In genomic region chr17:77420804-77421634, GRCh38 we compare ENCODE assay signal across 8 cellular contexts.
A peak's percentile ranks its signal among the peaks of the same experiment; 100 is the strongest.
DNase-seq lines count a peak whose midpoint lies in the region; ATAC-seq, FAIRE-seq and TF ChIP-seq lines count a peak whose summit lies in the region.

No MANE protein-coding gene starts in this region.

- TF ChIP-seq CTCF in CD8-positive, alpha-beta T cell (IDR thresholded peaks at IDR 0.05): no peak
- TF ChIP-seq CTCF in PC-3 (conservative IDR thresholded peaks at IDR 0.05; ENCODE audit: low read depth, low read length) (no peak), keratinocyte (optimal IDR thresholded peaks at IDR 0.05 in 1 of 3, IDR thresholded peaks at IDR 0.05 in 1 of 3, conservative IDR thresholded peaks at IDR 0.05 in 1 of 3; ENCODE audit: extremely low read depth in 1 of 3, insufficient read depth in 2 of 3, low read length in 3 of 3) (no peak)

- H2AFZ ChIP-seq in PC-3 (ENCODE audit: low read length): no peak overlapping the region
- no peak overlapping the region for H2AFZ ChIP-seq in keratinocyte (ENCODE audit: control insufficient read depth, low read length)

- H3K79me2 ChIP-seq in PC-3 (ENCODE audit: low read length) (peaks cover 85% of the 10 kb centered on the region), keratinocyte (ENCODE audit: control insufficient read depth, insufficient read depth, low read length) (peaks cover 62% of the 10 kb centered on the region)

- peaks cover 67% of the 10 kb centered on the region for H3K4me1 Mint-ChIP-seq in CD8-positive, alpha-beta T cell (ENCODE audit: low read depth)

- DNase-seq in CD8-positive, alpha-beta T cell: peak in 6 of 7 experiments; percentile 39 to 77 (median 70)
- no peak for DNase-seq in PC-3
- DNase-seq in adipocyte (ENCODE audit: low read depth): peak; percentile 78
- no peak for DNase-seq in keratinocyte (ENCODE audit: low read depth, low spot score)

- H3K4me3 ChIP-seq in CD8-positive, alpha-beta T cell (ENCODE audit: low read depth, low read length): peak overlapping the region; percentile 28
- no peak overlapping the region for H3K4me3 ChIP-seq in PC-3 (ENCODE audit: low read length)
- H3K4me3 ChIP-seq in adipocyte (ENCODE audit: low read length): peak overlapping the region; percentile 32
- H3K4me3 ChIP-seq in keratinocyte (ENCODE audit: control insufficient read depth in 2 of 3, extremely low read depth in 1 of 3, insufficient read depth in 2 of 3, low read depth in 1 of 3, low read length in 3 of 3): peak overlapping the region in 2 of 3 experiments; percentile 1 to 7
- peak overlapping the region in 2 of 5 donors; percentile 13 to 18 for H3K4me3 ChIP-seq in subcutaneous abdominal adipose tissue (ENCODE audit: low read depth in 1 of 5, low read length in 5 of 5)

- BruUV-seq in PC-3 (replicated peaks; lab: Mats Ljungman, UMichigan): no TSS peak

- H3K9me3 Mint-ChIP-seq in CD8-positive, alpha-beta T cell: no peaks in the 10 kb centered on the region

- H3K9ac ChIP-seq in PC-3 (ENCODE audit: low read length): peak overlapping the region; percentile 51
- H3K9ac ChIP-seq in adipocyte (ENCODE audit: low read length): peak overlapping the region; percentile 39
- peak overlapping the region; percentile 78 for H3K9ac ChIP-seq in keratinocyte (ENCODE audit: control insufficient read depth, extremely low read depth, insufficient read depth, low read length)
- H3K9ac ChIP-seq in subcutaneous abdominal adipose tissue (ENCODE audit: low read length in 5 of 5): peak overlapping the region in 1 of 5 donors; percentile 51

- peaks cover 4% of the 10 kb centered on the region for H3K36me3 ChIP-seq in CD8-positive, alpha-beta T cell (ENCODE audit: insufficient read depth, low read length)
- H3K36me3 ChIP-seq in PC-3 (ENCODE audit: low read depth, low read length): peaks cover 8% of the 10 kb centered on the region; the same call in 1 of the 2 replicates
- H3K36me3 ChIP-seq in adipocyte (ENCODE audit: control insufficient read depth, insufficient read depth, low read length, severe bottlenecking): peaks cover 18% of the 10 kb centered on the region
- peaks cover 23 to 24% of the 10 kb centered on the region in 2 experiments for H3K36me3 ChIP-seq in keratinocyte (ENCODE audit: control insufficient read depth in 2 of 2, extremely low read depth in 1 of 2, insufficient read depth in 2 of 2, low read length in 2 of 2)
- H3K36me3 ChIP-seq in subcutaneous abdominal adipose tissue (ENCODE audit: control insufficient read depth in 5 of 5, insufficient read depth in 5 of 5, low read length in 5 of 5): peaks cover 0 to 9% (median 4%) of the 10 kb centered on the region in 5 donors

- TF ChIP-seq RAD21 in Ishikawa (IDR thresholded peaks at IDR 0.05; ENCODE audit: low read depth): no peak

- no peak for TF ChIP-seq EP300 in Ishikawa (IDR thresholded peaks at IDR 0.05; ENCODE audit: borderline replicate concordance)

- H3K36me3 Mint-ChIP-seq in CD8-positive, alpha-beta T cell: peaks cover 19% of the 10 kb centered on the region

- intact Hi-C loops in CD8-positive, alpha-beta T cell (cut with DNase I, micrococcal nuclease): loop anchor here in 1 of 2 experiments (2.0 kb wide), 1 partner anchor 16 kb away; no protein-coding TSS in a partner anchor
- intact Hi-C loops in PC-3 (cut with micrococcal nuclease): no loop called here

- FAIRE-seq in keratinocyte (lab: Jason Lieb, UNC): peak; percentile 71

- H3K27ac Mint-ChIP-seq in CD8-positive, alpha-beta T cell: peak overlapping the region; percentile 91

- no peaks in the 10 kb centered on the region for H3K27me3 Mint-ChIP-seq in CD8-positive, alpha-beta T cell (ENCODE audit: low read depth)

- ATAC-seq in CD8-positive, alpha-beta T cell: peak; percentile 62
- ATAC-seq in PC-3 (no peak), HG03045 (IDR thresholded peaks at IDR 0.05; ENCODE audit: unreplicated experiment) (no peak), GM19467 (IDR thresholded peaks at IDR 0.05; ENCODE audit: unreplicated experiment) (no peak)

- H3K4me2 ChIP-seq in PC-3 (ENCODE audit: low read length) (0 out of 2 replicates have a peak overlapping the region, but pooled peaks have one; percentile 4), keratinocyte (ENCODE audit: control insufficient read depth, extremely low read depth, insufficient read depth, low read depth, low read length) (peak overlapping the region; percentile 85)

- POLR2A ChIA-PET in CD8-positive, alpha-beta T cell (lab: Charles Lee): interaction anchor here (0.7 to 6.4 kb wide), 18 partner anchors 10 to 90 kb away, joined by 3 to 57 read pairs (median 7); no protein-coding TSS in a partner anchor
- POLR2A ChIA-PET in PC-3 (lab: Charles Lee; ENCODE audit: unreplicated experiment): no interaction called here

- CTCF ChIA-PET in CD8-positive, alpha-beta T cell (lab: Charles Lee): interaction anchor here (0.8 to 4.9 kb wide), 15 partner anchors 9 to 90 kb away, joined by 3 to 32 read pairs (median 5); no protein-coding TSS in a partner anchor
- CTCF ChIA-PET in PC-3 (lab: Charles Lee): no interaction called here

- H4K20me1 ChIP-seq in PC-3 (ENCODE audit: low read length) (no peaks in the 10 kb centered on the region), keratinocyte (ENCODE audit: control insufficient read depth, extremely low read depth, insufficient read depth, low read length) (peaks cover 27% of the 10 kb centered on the region)

- H3K4me1 ChIP-seq in CD8-positive, alpha-beta T cell (ENCODE audit: insufficient read depth, low read length): peaks cover 75% of the 10 kb centered on the region
- H3K4me1 ChIP-seq in PC-3 (ENCODE audit: insufficient read depth, low read length) (peaks cover 61% of the 10 kb centered on the region), adipocyte (ENCODE audit: control insufficient read depth, insufficient read depth, low read length) (peaks cover 57% of the 10 kb centered on the region), keratinocyte (ENCODE audit: control insufficient read depth, extremely low read depth, insufficient read depth, low read length) (peaks cover 72% of the 10 kb centered on the region), subcutaneous abdominal adipose tissue (ENCODE audit: control insufficient read depth in 5 of 5, insufficient read depth in 5 of 5, low read length in 5 of 5) (peaks cover 28 to 66% (median 55%) of the 10 kb centered on the region in 5 donors)

- peaks cover 9% of the 10 kb centered on the region for H3K9me1 ChIP-seq in keratinocyte (ENCODE audit: control insufficient read depth, extremely low read depth, insufficient read depth, low read length)

- H3K9me3 ChIP-seq in CD8-positive, alpha-beta T cell (ENCODE audit: low read length): no peaks in the 10 kb centered on the region
- H3K9me3 ChIP-seq in PC-3 (ENCODE audit: low read length) (no peaks in the 10 kb centered on the region), adipocyte (ENCODE audit: control insufficient read depth, low read length) (no peaks in the 10 kb centered on the region), keratinocyte (ENCODE audit: control insufficient read depth, low read depth, low read length) (no peaks in the 10 kb centered on the region), subcutaneous abdominal adipose tissue (ENCODE audit: control insufficient read depth in 5 of 5, low read length in 5 of 5) (no peaks in the 10 kb centered on the region)

- peak overlapping the region; percentile 65 for H3K4me3 Mint-ChIP-seq in CD8-positive, alpha-beta T cell

- no peaks in the 10 kb centered on the region for H3K27me3 ChIP-seq in CD8-positive, alpha-beta T cell (ENCODE audit: insufficient read depth, low read length)
- H3K27me3 ChIP-seq in PC-3 (ENCODE audit: low read length): no peaks in the 10 kb centered on the region
- no peaks in the 10 kb centered on the region for H3K27me3 ChIP-seq in adipocyte (replicated peaks; ENCODE audit: control insufficient read depth, insufficient read depth, low read length)
- H3K27me3 ChIP-seq in keratinocyte (ENCODE audit: control insufficient read depth, extremely low read depth, insufficient read depth, low read length): no peaks in the 10 kb centered on the region
- no peaks in the 10 kb centered on the region for H3K27me3 ChIP-seq in subcutaneous abdominal adipose tissue (ENCODE audit: control insufficient read depth in 5 of 5, insufficient read depth in 4 of 5, low read length in 5 of 5)

- H3F3A ChIP-seq in PC-3 (ENCODE audit: low read length, unreplicated experiment): no peaks in the 10 kb centered on the region

- peak overlapping the region; percentile 22 for H3K27ac ChIP-seq in CD8-positive, alpha-beta T cell (ENCODE audit: low read depth, low read length)
- H3K27ac ChIP-seq in PC-3 (ENCODE audit: low read length) (peak overlapping the region; percentile 80), keratinocyte (ENCODE audit: control insufficient read depth, insufficient read depth, low read length) (peak overlapping the region; percentile 90), subcutaneous abdominal adipose tissue (ENCODE audit: low read depth, low read length) (peak overlapping the region; percentile 29)

- dilution Hi-C loops in keratinocyte (cut with MboI; ENCODE audit: extremely low pct_ligation_motif_present, low sequenced_read_pairs): no loop called here

- H3K9me2 ChIP-seq in PC-3 (replicated peaks; ENCODE audit: low read length): no peaks in the 10 kb centered on the region

TF ChIP-seq in Ishikawa, 13 proteins besides CTCF, POLR2A, EP300 and RAD21:
- TF ChIP-seq ZBTB7A (IDR thresholded peaks at IDR 0.05; ENCODE audit: low read depth): 0 out of 2 replicates have a peak, but pooled peaks have one; percentile 29
- TF ChIP-seq YY1 (IDR thresholded peaks at IDR 0.05; ENCODE audit: low read depth): 0 out of 2 replicates have a peak, but pooled peaks have one; percentile 7
- peak; percentile 22; the same call in 1 of the 2 replicates for TF ChIP-seq TEAD4 (IDR thresholded peaks at IDR 0.05)
- peak; percentile 81; the same call in 1 of the 2 replicates for TF ChIP-seq NFIC (IDR thresholded peaks at IDR 0.05)
- TF ChIP-seq MAX (IDR thresholded peaks at IDR 0.05): no peak
- TF ChIP-seq CEBPB (IDR thresholded peaks at IDR 0.05): no peak
- peak; percentile 48 for TF ChIP-seq TCF12 (IDR thresholded peaks at IDR 0.05; ENCODE audit: low read depth)

Comparison
In these comparisons a context has a peak if more than half of its experiments do, and no peak if none do; other contexts are left out.
1. DNase-seq: peak in CD8-positive, alpha-beta T cell (6 of 7) and adipocyte (single experiment); none in PC-3 (single experiment) and keratinocyte (single experiment).
2. H3K27ac ChIP-seq: peak in every context shown above with its lines; median percentile 90 in keratinocyte; 80 in PC-3; 29 in subcutaneous abdominal adipose tissue; 22 in CD8-positive, alpha-beta T cell.